8 cellular contexts compared by ENCODE assay signal in the genomic region with DNA sequence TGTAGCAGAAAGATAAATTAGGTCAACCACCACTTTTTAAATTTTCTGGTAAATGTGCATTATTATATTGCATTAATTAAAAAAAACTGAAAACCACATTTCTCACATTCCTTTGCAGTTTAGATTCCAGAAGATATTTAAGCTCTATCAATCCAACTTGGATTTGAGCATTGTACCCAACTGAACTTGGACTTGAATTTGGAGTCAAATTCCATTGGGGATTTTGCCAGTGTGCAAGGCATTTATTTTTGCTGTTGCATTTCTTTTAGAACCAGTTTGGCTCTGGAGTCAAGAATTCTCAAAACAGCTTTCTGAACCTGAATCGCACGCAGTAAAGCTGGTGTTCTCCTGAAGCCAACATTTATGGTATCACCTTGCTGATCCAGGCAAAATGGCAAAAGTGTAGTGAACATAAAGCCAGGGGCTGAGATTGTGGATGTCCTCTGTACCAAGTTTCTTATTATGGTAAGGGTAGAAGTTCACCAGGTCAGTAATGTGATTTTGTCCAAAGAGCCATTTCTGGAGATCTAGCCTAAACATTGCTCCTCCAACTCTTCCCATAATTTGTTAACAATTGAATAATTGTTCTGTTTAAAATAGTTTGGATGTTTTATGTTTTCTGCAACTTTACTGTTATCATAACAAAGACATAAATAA.
"Had no signal": no experiment of that assay in that cellular context is flagged by ENCODE, and none has a peak within 500 bp of the region (broad histone marks: within the 10 kb centered on the region; RNA-seq: fewer than 3 reads in every experiment).

No MANE protein-coding gene starts in this region.

- H3K4me1 ChIP-seq: HAP-1 had no signal

- H3K27ac ChIP-seq: HL-60 had no signal

- H3K4me3 ChIP-seq: GM23338, HAP-1, K562 had no signal

- H3K27ac Mint-ChIP-seq: GM23338, HFFc6 had no signal

- H3K36me3 ChIP-seq: HAP-1 had no signal

- H3K4me2 ChIP-seq: GM23338 had no signal

- DNase-seq: HFFc6, IMR-90, KG1 had no signal

- H3K9me3 ChIP-seq: HAP-1 had no signal

- ATAC-seq: GM23338, HCT116, K562 had no signal

- H2AFZ ChIP-seq: GM23338 had no signal

- H3K4me3 Mint-ChIP-seq: GM23338, HFFc6 had no signal

- H3K9me3 Mint-ChIP-seq: GM23338 had no signal
